In genomic region chr6:139376604-139377218, GRCh38 we compare ENCODE assay signal across 8 cellular contexts. TPM values are rescaled to one million over a fixed set of nuclear protein-coding genes. Genes with fewer than 3 reads are reported as not detected.
DNase-seq lines count a peak whose midpoint lies in the region; ATAC-seq and TF ChIP-seq lines count a peak whose summit lies in the region.

No MANE protein-coding gene starts in this region.

- no peak overlapping the region for H3K9ac ChIP-seq in endocrine pancreas (ENCODE audit: control insufficient read depth, insufficient read depth, low read length)

- TF ChIP-seq CTCF in Calu3 (IDR thresholded peaks at IDR 0.05; ENCODE audit: unreplicated experiment) (no peak), neural crest cell (conservative IDR thresholded peaks at IDR 0.05) (peak; percentile 13)

- H3K4me3 Mint-ChIP-seq in Calu3 (ENCODE audit: low read depth, unreplicated experiment) = peak overlapping the region; percentile 86
- peak overlapping the region; percentile 100 for H3K4me3 Mint-ChIP-seq in neural crest cell

- H3K4me1 Mint-ChIP-seq in Calu3 (ENCODE audit: low read depth, unreplicated experiment) (peaks cover 32% of the 10 kb centered on the region), neural crest cell (peaks cover 23% of the 10 kb centered on the region)

- peaks cover 9% of the 10 kb centered on the region for H3K36me3 ChIP-seq in endocrine pancreas (ENCODE audit: control insufficient read depth, insufficient read depth, low read length)

- no peaks in the 10 kb centered on the region for H3K27me3 ChIP-seq in endocrine pancreas (ENCODE audit: control insufficient read depth, insufficient read depth, low read length)

- no TSS peak for BruUV-seq in Calu3 (replicated peaks; lab: Mats Ljungman, UMichigan)

- CTCF ChIA-PET in Calu3 (lab: Charles Lee) = no interaction called here

- peak overlapping the region; percentile 63 for H3K4me3 ChIP-seq in endocrine pancreas (ENCODE audit: control insufficient read depth, insufficient read depth, low read length)

- DNase-seq in Calu3 (peak; percentile 18), NCI-H460 (ENCODE audit: extremely low read depth, low read depth) (peak; percentile 44), neural crest cell (ENCODE audit: low read depth, low spot score) (no peak), NCI-H2196 treated with DMSO at 0.1 percent for 48 hours (lab: John Stamatoyannopoulos, UW; ENCODE audit: unreplicated experiment) (no peak), NCI-H1436 treated with DMSO at 0.1 percent for 48 hours (lab: John Stamatoyannopoulos, UW) (no peak), NCI-H1105 (lab: John Stamatoyannopoulos, UW) (no peak)

- intact Hi-C loops in Calu3 (cut with micrococcal nuclease; ENCODE audit: unreplicated experiment) = loop anchor here (10.0 kb wide), 3 partner anchors 158 to 508 kb away; no protein-coding TSS in a partner anchor

- ATAC-seq in HG03460 (IDR thresholded peaks at IDR 0.05; ENCODE audit: unreplicated experiment) = no peak

- H3K9me3 Mint-ChIP-seq in Calu3 (ENCODE audit: low read depth, unreplicated experiment) (no peaks in the 10 kb centered on the region), neural crest cell (no peaks in the 10 kb centered on the region)

- H3K36me3 Mint-ChIP-seq in Calu3 (ENCODE audit: insufficient read depth, unreplicated experiment) (peaks cover 38% of the 10 kb centered on the region), neural crest cell (ENCODE audit: low read depth) (peaks cover 18% of the 10 kb centered on the region)

- H3K27ac Mint-ChIP-seq in Calu3 (ENCODE audit: unreplicated experiment) (no peak overlapping the region), neural crest cell (ENCODE audit: unreplicated experiment) (peak overlapping the region; percentile 53)

- no peaks in the 10 kb centered on the region for H3K27me3 Mint-ChIP-seq in Calu3 (ENCODE audit: unreplicated experiment)
- peaks cover 4% of the 10 kb centered on the region for H3K27me3 Mint-ChIP-seq in neural crest cell (ENCODE audit: low read depth)

- no peaks in the 10 kb centered on the region for H3K4me1 ChIP-seq in endocrine pancreas (ENCODE audit: control insufficient read depth, insufficient read depth, low read length)

- H3K9me3 ChIP-seq in endocrine pancreas (ENCODE audit: control insufficient read depth, low read length) = no peaks in the 10 kb centered on the region

RNA-seq across cellular contexts. Expression of gene CITED2, which starts 2.3 kb away (rescaled TPM):
- total RNA-seq in Calu3 (2022) (21.4 and 29.6 TPM in 2 replicates), neural crest cell (122 and 126 TPM in 2 replicates)
- 41.1 and 51.5 TPM in 2 replicates for total RNA-seq in NCI-H460 (2014; rRNA removed; shearing (Covaris generic))
- 24.4 and 35.2 TPM in 2 replicates for polyA plus RNA-seq in NCI-H460 (2014; cell fraction: nucleus; rRNA removed)

Comparison
In these comparisons a context has a peak if more than half of its experiments do, and no peak if none do; other contexts are left out.
1. DNase-seq: peak in Calu3 (single experiment) and NCI-H460 (single experiment); none in neural crest cell (single experiment), NCI-H2196 treated with DMSO at 0.1 percent for 48 hours (single experiment), NCI-H1436 treated with DMSO at 0.1 percent for 48 hours (single experiment) and NCI-H1105 (single experiment).